26 cellular contexts compared by ENCODE assay signal in genomic region chr21:26653431-26653830, GRCh38.
"Had no signal": no experiment of that assay in that cellular context is flagged by ENCODE, and none has a peak within 500 bp of the region (broad histone marks: within the 10 kb centered on the region; RNA-seq: fewer than 3 reads in every experiment).

No MANE protein-coding gene starts in this region.

- H3K9me3 ChIP-seq: SK-N-SH had no signal

- H3K27ac ChIP-seq: KMS-11, PC-9, RWPE1 had no signal

- ATAC-seq: Panc1, Right ventricle myocardium inferior had no signal

- DNase-seq: Karpas-422, MM.1S, MV-4-11, NCI-H1092, NCI-H1105, NCI-H1417 treated with DMSO at 0.1 percent for 48 hours, NCI-H1436 treated with DMSO at 0.1 percent for 48 hours, NCI-H1694 treated with DMSO at 0.1 percent for 48 hours, NCI-H187 treated with DMSO at 0.1 percent for 48 hours, NCI-H2029, NCI-H2171 treated with DMSO at 0.1 percent for 48 hours, NCI-H2227 treated with DMSO at 0.1 percent for 48 hours, NCI-H345, NCI-H510A treated with DMSO at 0.1 percent for 48 hours, NCI-H524 treated with DMSO at 0.1 percent for 48 hours, NCI-H526 treated with DMSO at 0.1 percent for 48 hours, NCI-H774, PC-9, SHP77, SIG-M5, SK-N-SH, SW 1271 had no signal

- H3K4me3 ChIP-seq: PC-9 had no signal

- H3K9ac ChIP-seq: KMS-11, SK-N-SH had no signal

- H3K4me2 ChIP-seq: KMS-11, PC-9, SK-N-SH had no signal

- H2AFZ ChIP-seq: PC-9 had no signal
